In the genomic region with DNA sequence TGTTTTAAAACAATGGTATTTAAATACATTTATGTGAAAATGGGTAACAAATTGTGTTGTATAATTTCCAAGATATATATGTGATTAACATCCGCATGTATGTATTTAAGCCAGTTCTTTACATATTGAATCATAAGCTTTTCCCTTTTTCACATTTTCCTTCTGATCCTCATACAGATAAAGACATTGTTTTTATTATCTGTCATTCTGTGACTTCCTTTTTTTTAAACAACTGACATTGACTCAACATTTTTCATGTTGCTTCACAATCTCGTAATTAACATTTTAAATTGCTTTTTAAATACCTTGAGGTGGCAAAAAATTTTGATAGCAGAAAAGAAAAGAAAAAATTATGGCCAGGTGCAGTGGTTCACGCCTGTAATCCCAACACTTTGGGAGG, we compare ENCODE assay signal across 8 cellular contexts.
A peak's percentile ranks its signal among the peaks of the same experiment; 100 is the strongest.
DNase-seq lines count a peak whose midpoint lies in the region; ATAC-seq and TF ChIP-seq lines count a peak whose summit lies in the region.

No MANE protein-coding gene starts in this region.

- H3K79me2 ChIP-seq in DND-41 (ENCODE audit: insufficient read depth, low read length) = peaks cover 46% of the 10 kb centered on the region

- peak overlapping the region; percentile 77; the same call in 1 of the 2 replicates for H3K9ac ChIP-seq in DND-41 (ENCODE audit: low read depth, low read length)

- H3K27ac ChIP-seq in DND-41 (ENCODE audit: low read length) = no peak overlapping the region
- H3K27ac ChIP-seq in effector memory CD4-positive, alpha-beta T cell (ENCODE audit: insufficient read depth, low read length, poor library complexity, severe bottlenecking) = peak overlapping the region; percentile 91

- peaks cover 14% of the 10 kb centered on the region for H3K36me3 ChIP-seq in DND-41 (ENCODE audit: insufficient read depth, low read length)
- H3K36me3 ChIP-seq in effector memory CD4-positive, alpha-beta T cell (ENCODE audit: control insufficient read depth, insufficient read depth, low read length) = peaks cover 1% of the 10 kb centered on the region
- H3K36me3 ChIP-seq in neuron (ENCODE audit: insufficient read depth, low read length) = peaks cover 9% of the 10 kb centered on the region

- ATAC-seq in DND-41 (ENCODE audit: insufficient read depth, low read depth) = no peak
- ATAC-seq in GM21367 (IDR thresholded peaks at IDR 0.05; ENCODE audit: unreplicated experiment) = no peak

- no peaks in the 10 kb centered on the region for H3K27me3 ChIP-seq in DND-41 (ENCODE audit: insufficient read depth, low read length, poor library complexity)
- no peaks in the 10 kb centered on the region for H3K27me3 ChIP-seq in effector memory CD4-positive, alpha-beta T cell (replicated peaks; ENCODE audit: control insufficient read depth, insufficient read depth, low read length, poor library complexity, severe bottlenecking)
- H3K27me3 ChIP-seq in neuron (ENCODE audit: insufficient read depth, low read length) = no peaks in the 10 kb centered on the region

- peak overlapping the region; percentile 77; the same call in 1 of the 2 replicates for H3K4me2 ChIP-seq in DND-41 (ENCODE audit: insufficient read depth, low read length)

- peaks cover 11% of the 10 kb centered on the region; the same call in 1 of the 2 replicates for H4K20me1 ChIP-seq in DND-41 (ENCODE audit: insufficient read depth, low read length)

- no peaks in the 10 kb centered on the region for H3K9me3 ChIP-seq in DND-41 (ENCODE audit: insufficient read depth, low read length, severe bottlenecking)
- H3K9me3 ChIP-seq in effector memory CD4-positive, alpha-beta T cell (ENCODE audit: control insufficient read depth, low read length) = no peaks in the 10 kb centered on the region
- H3K9me3 ChIP-seq in neuron (ENCODE audit: low read length) = no peaks in the 10 kb centered on the region

- H2AFZ ChIP-seq in DND-41 (ENCODE audit: low read depth, low read length) (no peak overlapping the region), neuron (ENCODE audit: low read depth, low read length) (no peak overlapping the region)

- peak overlapping the region in 1 of 2 experiments; percentile 67; a peak in 1 of 4 replicates for H3K4me3 ChIP-seq in DND-41 (ENCODE audit: low read depth in 1 of 2, low read length in 2 of 2)
- H3K4me3 ChIP-seq in effector memory CD4-positive, alpha-beta T cell (ENCODE audit: insufficient read depth, low read depth, low read length, poor library complexity, severe bottlenecking) = no peak overlapping the region
- peak overlapping the region; percentile 84 for H3K4me3 ChIP-seq in neuron (ENCODE audit: low read length)

- H3K4me1 ChIP-seq in DND-41 (ENCODE audit: insufficient read depth, low read length) = peaks cover 32% of the 10 kb centered on the region
- no peaks in the 10 kb centered on the region for H3K4me1 ChIP-seq in effector memory CD4-positive, alpha-beta T cell (ENCODE audit: control insufficient read depth, insufficient read depth, low read length, poor library complexity, severe bottlenecking)
- peaks cover 7% of the 10 kb centered on the region for H3K4me1 ChIP-seq in neuron (ENCODE audit: insufficient read depth, low read length)

- TF ChIP-seq CTCF in DND-41 (IDR thresholded peaks at IDR 0.05; ENCODE audit: borderline replicate concordance, extremely low read depth, low read length, poor library complexity, severe bottlenecking) = no peak

- DNase-seq in DND-41 (no peak), NOMO-1 treated with dmso at 0.1 percent for 144 hours (lab: John Stamatoyannopoulos, UW; ENCODE audit: unreplicated experiment) (peak; percentile 10), DMS53 (lab: John Stamatoyannopoulos, UW) (no peak), iPS-NIHi11 (ENCODE audit: low spot score) (no peak), amniotic stem cell (lab: John Stamatoyannopoulos, UW) (no peak)
- DNase-seq in effector memory CD4-positive, alpha-beta T cell = no peak
